ENCODE assay signal across 11 cellular contexts in genomic region chr17:7383371-7383741, GRCh38. TPM values are rescaled to one million over a fixed set of nuclear protein-coding genes. Genes with fewer than 3 reads are reported as not detected.
DNase-seq lines count a peak whose midpoint lies in the region; ATAC-seq lines count a peak whose summit lies in the region.
"Had no signal": no experiment of that assay in that cellular context is flagged by ENCODE, and none has a peak within 500 bp of the region (broad histone marks: within the 10 kb centered on the region; RNA-seq: fewer than 3 reads in every experiment).

No MANE protein-coding gene starts in this region.

- H3K36me3 Mint-ChIP-seq in stimulated activated naive CD8-positive, alpha-beta T cell treated with anti-CD3 and anti-CD28 coated beads, Interleukin-15, Interleukin-2, amounts not matched to agents 100 ng/mL and 50 ng/mL, for 24 hours (ENCODE audit: low read depth) = no peaks in the 10 kb centered on the region
- peaks cover 3 to 8% of the 10 kb centered on the region in 2 donors for H3K36me3 Mint-ChIP-seq in naive B cell

- H3K9me3 ChIP-seq in adipocyte (ENCODE audit: control insufficient read depth, low read length) = peaks cover 9% of the 10 kb centered on the region

- no peaks in the 10 kb centered on the region for H3K4me1 Mint-ChIP-seq in stimulated activated naive CD8-positive, alpha-beta T cell treated with anti-CD3 and anti-CD28 coated beads, Interleukin-15, Interleukin-2, amounts not matched to agents 100 ng/mL and 50 ng/mL, for 24 hours (ENCODE audit: low read depth)
- peaks cover 14 to 16% (median 15%) of the 10 kb centered on the region in 3 donors for H3K4me1 Mint-ChIP-seq in naive B cell

- H3K4me1 ChIP-seq in adipocyte (ENCODE audit: control insufficient read depth, insufficient read depth, low read length) = peaks cover 15% of the 10 kb centered on the region

- peak overlapping the region; percentile 32 for H3K4me3 Mint-ChIP-seq in stimulated activated naive CD8-positive, alpha-beta T cell treated with anti-CD3 and anti-CD28 coated beads, Interleukin-15, Interleukin-2, amounts not matched to agents 100 ng/mL and 50 ng/mL, for 24 hours
- H3K4me3 Mint-ChIP-seq in naive B cell = peak overlapping the region; percentile 9 to 76 (median 56)

- peak overlapping the region; percentile 44 for H3K4me3 ChIP-seq in adipocyte (ENCODE audit: low read length)

- peak overlapping the region; percentile 54 for H3K9ac ChIP-seq in adipocyte (ENCODE audit: low read length)
- H3K9ac ChIP-seq: parathyroid adenoma had no signal

- DNase-seq in stimulated activated naive CD8-positive, alpha-beta T cell treated with anti-CD3 and anti-CD28 coated beads, Interleukin-15, Interleukin-2, amounts not matched to agents 100 U/mL and 50 U/mL, for 24 hours = no peak
- DNase-seq in adipocyte (ENCODE audit: low read depth) = no peak
- no peak for DNase-seq in naive B cell
- no peak for DNase-seq in NCI-H2171 treated with DMSO at 0.1 percent for 48 hours (lab: John Stamatoyannopoulos, UW)
- no peak for DNase-seq in activated effector memory CD4-positive, alpha-beta T cell treated with anti-CD3 and anti-CD28 coated beads, Interleukin-2, amount 50 U/mL, for 16 hours
- DNase-seq: NCI-H2029, PC-3 had no signal

- peaks cover 5% of the 10 kb centered on the region for H3K36me3 ChIP-seq in adipocyte (ENCODE audit: control insufficient read depth, insufficient read depth, low read length, severe bottlenecking)

- H3K9me3 Mint-ChIP-seq in stimulated activated naive CD8-positive, alpha-beta T cell treated with anti-CD3 and anti-CD28 coated beads, Interleukin-15, Interleukin-2, amounts not matched to agents 100 ng/mL and 50 ng/mL, for 24 hours = peaks cover 5% of the 10 kb centered on the region
- H3K9me3 Mint-ChIP-seq in naive B cell = peaks cover 0 to 6% (median 5%) of the 10 kb centered on the region in 7 donors

- ATAC-seq in stimulated activated naive CD8-positive, alpha-beta T cell treated with anti-CD3 and anti-CD28 coated beads, Interleukin-15, Interleukin-2, amounts not matched to agents 100 U/mL and 50 U/mL, for 24 hours = no peak
- no peak for ATAC-seq in naive B cell (ENCODE audit: low read depth in 2 of 2)
- ATAC-seq in HG02852 (IDR thresholded peaks at IDR 0.05; ENCODE audit: unreplicated experiment) = no peak
- ATAC-seq in GM18861 (IDR thresholded peaks at IDR 0.05; ENCODE audit: unreplicated experiment) = no peak
- ATAC-seq: PC-3 had no signal

- no peak overlapping the region for H3K27ac Mint-ChIP-seq in stimulated activated naive CD8-positive, alpha-beta T cell treated with anti-CD3 and anti-CD28 coated beads, Interleukin-15, Interleukin-2, amounts not matched to agents 100 ng/mL and 50 ng/mL, for 24 hours
- H3K27ac Mint-ChIP-seq in naive B cell = no peak overlapping the region

- peaks cover 32% of the 10 kb centered on the region for H3K27me3 ChIP-seq in adipocyte (replicated peaks; ENCODE audit: control insufficient read depth, insufficient read depth, low read length)

- H3K27me3 Mint-ChIP-seq in stimulated activated naive CD8-positive, alpha-beta T cell treated with anti-CD3 and anti-CD28 coated beads, Interleukin-15, Interleukin-2, amounts not matched to agents 100 ng/mL and 50 ng/mL, for 24 hours = peaks cover 37% of the 10 kb centered on the region
- H3K27me3 Mint-ChIP-seq in naive B cell = peaks cover 33 to 42% (median 40%) of the 10 kb centered on the region in 3 donors

RNA-seq across cellular contexts. Expression of gene TNK1, which starts 2.5 kb away (rescaled TPM):
- 1 to 10 TPM; 1.2 to 4.2 (median 2.5) TPM for polyA plus RNA-seq in naive B cell (ENCODE audit: low read depth in 6 of 6)

RNA-seq across cellular contexts. Expression of gene PLSCR3, which starts 11.0 kb away (rescaled TPM):
- 10 to 100 TPM; 43.1 to 73.4 (median 59.1) TPM for polyA plus RNA-seq in naive B cell (ENCODE audit: low read depth in 6 of 6)

RNA-seq across cellular contexts. Expression of gene TMEM256, which starts 20.5 kb away (rescaled TPM):
- 10 to 100 TPM; 73.4 to 90.2 (median 81.3) TPM for polyA plus RNA-seq in naive B cell (ENCODE audit: low read depth in 6 of 6)

RNA-seq across cellular contexts. Expression of gene NLGN2, which starts 24.3 kb away (rescaled TPM):
- not detected for polyA plus RNA-seq in naive B cell (ENCODE audit: low read depth in 6 of 6)

RNA-seq across cellular contexts. Expression of gene TMEM95, which starts 28.4 kb away (rescaled TPM):
- not detected for polyA plus RNA-seq in naive B cell (ENCODE audit: low read depth in 6 of 6)
